Comparison of ENCODE assay signal across 1 cellular context in the genomic region with DNA sequence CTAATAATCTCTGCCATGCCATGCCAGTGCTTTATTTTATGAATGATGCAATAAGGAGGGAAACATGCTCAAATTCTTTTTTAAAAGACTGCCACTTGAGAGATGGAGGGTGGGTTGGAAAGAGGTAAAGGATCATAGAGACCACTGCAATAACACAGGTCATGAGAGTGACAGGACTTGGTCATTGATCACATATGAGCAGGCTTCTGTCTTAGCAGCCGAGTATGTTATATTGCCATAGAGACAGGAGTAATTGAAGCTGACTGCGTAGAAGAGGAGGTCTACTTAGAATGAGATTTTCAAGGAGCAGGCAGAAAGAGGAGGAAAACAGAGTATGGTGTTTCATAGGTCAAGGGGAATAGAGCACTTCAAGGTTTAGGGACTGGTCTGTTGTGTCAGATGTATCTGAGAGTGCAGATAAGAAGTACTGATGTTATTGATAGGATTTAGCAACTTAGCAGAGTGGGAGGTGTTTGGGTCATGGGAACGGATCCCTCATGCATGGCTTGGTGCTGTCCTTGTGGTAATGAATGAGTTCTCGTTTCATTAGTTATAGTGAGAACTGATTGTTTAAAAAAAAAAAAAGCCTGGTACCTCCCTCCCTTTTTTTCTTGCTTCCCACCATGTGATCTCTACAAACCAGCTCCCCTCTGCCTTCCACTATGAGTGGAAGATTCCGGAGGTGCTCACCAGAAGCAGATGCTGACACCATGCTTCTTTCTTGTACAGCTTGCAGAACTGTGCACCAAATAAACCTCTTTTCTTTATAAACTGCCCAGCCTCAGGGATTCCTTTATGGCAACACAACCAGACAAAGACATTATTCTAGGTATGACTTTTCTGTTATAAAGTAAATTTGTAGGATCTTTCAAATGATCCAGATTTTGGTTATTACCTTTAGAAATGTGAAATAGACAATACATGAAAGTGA.
TF ChIP-seq lines count a peak whose summit lies in the region.

No MANE protein-coding gene starts in this region.

TF ChIP-seq in K562, 482 proteins besides CTCF, POLR2A, EP300 and RAD21:
- TF ChIP-seq PRDM10 (IDR thresholded peaks at IDR 0.05; ENCODE audit: partially characterized antibody) (peak; percentile 88), ZFP36 (IDR thresholded peaks at IDR 0.05; ENCODE audit: low read depth, low read length, partially characterized antibody) (no peak), ZNF766 (CRISPR knock-in tag; conservative IDR thresholded peaks at IDR 0.05) (peak; percentile 90; the same call in 1 of the 2 replicates), SIRT6 (IDR thresholded peaks at IDR 0.05; ENCODE audit: low read depth, low read length) (no peak), ZNF449 (CRISPR knock-in tag; IDR thresholded peaks at IDR 0.05) (no peak), ATF7 (IDR thresholded peaks at IDR 0.05) (0 out of 2 replicates have a peak, but pooled peaks have one; percentile 13), CEBPG (CRISPR knock-in tag; IDR thresholded peaks at IDR 0.05) (no peak), CEBPG (tag; conservative IDR thresholded peaks at IDR 0.05 in 1 of 2, IDR thresholded peaks at IDR 0.05 in 1 of 2) (0 out of 4 replicates have a peak, but pooled peaks of 1 of the 2 experiments have one; percentile 17), ATF3 (IDR thresholded peaks at IDR 0.05) (peak; percentile 36; the same call in 1 of the 2 replicates), ATF3 (CRISPR knock-in tag; conservative IDR thresholded peaks at IDR 0.05) (no peak), FOXP1 (CRISPR knock-in tag; IDR thresholded peaks at IDR 0.05) (no peak), CEBPB (tag; IDR thresholded peaks at IDR 0.05) (0 out of 2 replicates have a peak, but pooled peaks have one; percentile 33), CHAMP1 (IDR thresholded peaks at IDR 0.05) (no peak)
TF ChIP-seq in K562: peak in this region for 6.
